35 cellular contexts compared by ENCODE assay signal in the genomic region with DNA sequence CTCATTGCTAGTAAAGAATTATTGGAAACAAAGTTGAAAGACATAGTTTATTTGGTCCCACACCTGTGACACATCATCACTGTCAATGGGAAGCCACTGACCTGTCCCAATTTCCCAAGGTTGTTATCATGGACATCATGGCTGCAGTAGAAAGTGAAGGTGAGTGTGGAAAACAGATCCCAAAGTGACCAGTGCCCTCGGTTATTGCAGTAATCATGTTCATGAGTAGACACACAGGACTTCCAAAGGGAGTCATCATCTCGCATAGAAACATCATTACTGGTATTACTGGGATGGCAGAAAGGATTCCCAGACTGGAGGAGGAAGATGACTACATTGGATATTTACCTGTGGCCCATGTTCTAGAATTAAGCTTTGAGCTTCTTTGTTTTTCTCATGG. TPM values are rescaled to one million over a fixed set of nuclear protein-coding genes. Genes with fewer than 3 reads are reported as not detected.
DNase-seq lines count a peak whose midpoint lies in the region; ATAC-seq, FAIRE-seq and TF ChIP-seq lines count a peak whose summit lies in the region.
"Had no signal": no experiment of that assay in that cellular context is flagged by ENCODE, and none has a peak within 500 bp of the region (broad histone marks: within the 10 kb centered on the region; RNA-seq: fewer than 3 reads in every experiment).

No MANE protein-coding gene starts in this region.

- no peaks in the 10 kb centered on the region for H3K9me3 ChIP-seq in HepG2 (ENCODE audit: low read length)
- H3K9me3 ChIP-seq in liver (ENCODE audit: control insufficient read depth in 4 of 4, low read length in 3 of 4), result no peaks in the 10 kb centered on the region
- no peaks in the 10 kb centered on the region for H3K9me3 ChIP-seq in thyroid gland
- H3K9me3 ChIP-seq: A549; BE2C; BLaER1; BLaER1 treated with 17β-estradiol and CSF1 and Interleukin-3, amounts not matched to agents 10 nM and 100 nM had no signal

- TF ChIP-seq EP300 in HepG2 (IDR thresholded peaks at IDR 0.05; ENCODE audit: low read depth in 2 of 2, low read length in 2 of 2) (no peak), HepG2 (CRISPR knock-in tag; IDR thresholded peaks at IDR 0.05; ENCODE audit: borderline replicate concordance) (no peak)

- intact Hi-C loops in HepG2 (cut with micrococcal nuclease; ENCODE audit: unreplicated experiment), result no loop called here
- intact Hi-C loops in left cardiac atrium (cut with DNase I), result no loop called here
- intact Hi-C loops in thyroid gland (cut with DNase I), result no loop called here

- H2AFZ ChIP-seq in HepG2 (ENCODE audit: low read length), result no peak overlapping the region

- no peak for TF ChIP-seq RAD21 in HepG2 (CRISPR knock-in tag; IDR thresholded peaks at IDR 0.05)
- TF ChIP-seq RAD21 in liver (IDR thresholded peaks at IDR 0.05), result no peak

- peaks cover 49 to 91% of the 10 kb centered on the region in 2 experiments for H3K36me3 ChIP-seq in HepG2 (replicated peaks in 1 of 2; ENCODE audit: control insufficient read depth in 1 of 2, insufficient read depth in 2 of 2, low read length in 2 of 2)
- H3K36me3 ChIP-seq in liver (ENCODE audit: control insufficient read depth in 4 of 4, insufficient read depth in 3 of 4, low read depth in 1 of 4, low read length in 3 of 4), result peaks cover 8 to 89% (median 75%) of the 10 kb centered on the region in 4 donors
- no peaks in the 10 kb centered on the region for H3K36me3 ChIP-seq in thyroid gland
- H3K36me3 ChIP-seq: BE2C; BLaER1; BLaER1 treated with 17β-estradiol and CSF1 and Interleukin-3, amounts not matched to agents 10 nM and 100 nM had no signal

- no TSS peak for BruUV-seq in HepG2 (replicated peaks; lab: Mats Ljungman, UMichigan)

- 88% methylated on average over 2 of the region's 2 CpGs for WGBS in HepG2 (ENCODE audit: low lambda C conversion rate)
- 74% methylated on average over 2 of the region's 2 CpGs for WGBS in liver
- WGBS in thyroid gland, 2 donors, result 95 to 98% methylated on average over 2 of the region's 2 CpGs

- H3K79me2 ChIP-seq in HepG2 (ENCODE audit: insufficient read depth, low read length), result no peaks in the 10 kb centered on the region

- FAIRE-seq in HepG2 (lab: Jason Lieb, UNC), result no peak
- FAIRE-seq: A204.1, A549, D721Med had no signal

- H3K27me3 ChIP-seq in HepG2 (ENCODE audit: control insufficient read depth in 1 of 2, insufficient read depth in 2 of 2, low read length in 2 of 2), result no peaks in the 10 kb centered on the region
- no peaks in the 10 kb centered on the region for H3K27me3 ChIP-seq in liver (ENCODE audit: control insufficient read depth in 4 of 4, insufficient read depth in 4 of 4, low read length in 3 of 4)
- H3K27me3 ChIP-seq in thyroid gland, result no peaks in the 10 kb centered on the region
- H3K27me3 ChIP-seq: BLaER1; BLaER1 treated with 17β-estradiol and CSF1 and Interleukin-3, amounts not matched to agents 10 nM and 100 nM had no signal

- in situ Hi-C loops in HepG2 (cut with HindIII; ENCODE audit: extremely low pct_ligation_motif_present, low pct_unique_long_range_greater_than_20kb), result no loop called here

- H3K27ac ChIP-seq in HepG2 (ENCODE audit: extremely low read length, insufficient read depth, low read length) (no peak overlapping the region), liver (ENCODE audit: low read depth in 1 of 2, low read length in 2 of 2) (no peak overlapping the region), thyroid gland (no peak overlapping the region)
- H3K27ac ChIP-seq: 22Rv1; A549; BLaER1; BLaER1 treated with 17β-estradiol and CSF1 and Interleukin-3, amounts not matched to agents 10 nM and 100 nM; C4-2B had no signal

- POLR2A ChIA-PET in HepG2 (lab: Yijun Ruan, JAX), result interaction anchor here (1.1 kb wide), 1 partner anchor 15 kb away, joined by 3 read pairs; a partner anchor contains a TSS

- TF ChIP-seq CTCF in HepG2 (CRISPR knock-in tag; IDR thresholded peaks at IDR 0.05) (no peak), liver (IDR thresholded peaks at IDR 0.05; ENCODE audit: low read depth, low read length, missing input control) (no peak), thyroid gland (IDR thresholded peaks at IDR 0.05) (no peak)

- TF ChIP-seq POLR2A in HepG2 (IDR thresholded peaks at IDR 0.05; ENCODE audit: insufficient read depth in 1 of 2, low read depth in 2 of 2, low read length in 2 of 2) (peak in 1 of 2 experiments; percentile 46; a peak in 1 of 4 replicates), thyroid gland (IDR thresholded peaks at IDR 0.05) (no peak)

- DNase-seq in left lobe of liver (ENCODE audit: low spot score) (no peak), HepG2 (ENCODE audit: low spot score) (no peak), left cardiac atrium (no peak), thyroid gland (no peak), cerebellum (ENCODE audit: low spot score) (no peak)
- DNase-seq: 8988T; ACHN; AML-193; BE2C; C1 segment of cervical spinal cord; Caco-2; Calu3; CD4-positive, alpha-beta memory T cell; CD4-positive, alpha-beta T cell; CD4-positive, CD25-positive, alpha-beta regulatory T cell; CD8-positive, alpha-beta memory T cell; CD8-positive, alpha-beta T cell; COR-L47; DMS 273 treated with DMSO at 0.1 percent for 48 hours; DMS153; DMS53; DMS79; DMS79 treated with DMSO at 0.1 percent for 48 hours; DND-41; EL had no signal

- no peak overlapping the region for H3K9ac ChIP-seq in HepG2 (ENCODE audit: insufficient read depth, low read depth, low read length)
- no peak overlapping the region for H3K9ac ChIP-seq in liver (ENCODE audit: low read depth in 1 of 2, low read length in 2 of 2)
- H3K9ac ChIP-seq: BLaER1; BLaER1 treated with 17β-estradiol and CSF1 and Interleukin-3, amounts not matched to agents 10 nM and 100 nM had no signal

- peaks cover 43% of the 10 kb centered on the region for H3K4me1 ChIP-seq in HepG2 (ENCODE audit: insufficient read depth, low read length)
- peaks cover 0 to 13% (median 2%) of the 10 kb centered on the region in 4 donors for H3K4me1 ChIP-seq in liver (ENCODE audit: control insufficient read depth in 4 of 4, insufficient read depth in 4 of 4, low read length in 3 of 4)
- no peaks in the 10 kb centered on the region for H3K4me1 ChIP-seq in thyroid gland
- H3K4me1 ChIP-seq: A549, BE2C, BLaER1, Caco-2 had no signal

- H4K20me1 ChIP-seq in HepG2 (ENCODE audit: insufficient read depth, low read length), result peaks cover 64% of the 10 kb centered on the region
- H4K20me1 ChIP-seq: BLaER1; BLaER1 treated with 17β-estradiol and CSF1 and Interleukin-3, amounts not matched to agents 10 nM and 100 nM had no signal

- H3K4me3 ChIP-seq in HepG2 (replicated peaks in 1 of 3; ENCODE audit: insufficient read depth in 1 of 3, low read depth in 2 of 3, low read length in 3 of 3) (no peak overlapping the region), liver (ENCODE audit: low read depth in 1 of 3, low read length in 3 of 3) (no peak overlapping the region), thyroid gland (replicated peaks in 1 of 3) (no peak overlapping the region)
- H3K4me3 ChIP-seq: A549; BLaER1; BLaER1 treated with 17β-estradiol and CSF1 and Interleukin-3, amounts not matched to agents 10 nM and 100 nM had no signal

- H3K4me2 ChIP-seq in HepG2 (ENCODE audit: low read depth, low read length), result no peak overlapping the region
- H3K4me2 ChIP-seq: A549; BLaER1; BLaER1 treated with 17β-estradiol and CSF1 and Interleukin-3, amounts not matched to agents 10 nM and 100 nM had no signal

- CTCF ChIA-PET in HepG2 (lab: Yijun Ruan, JAX; ENCODE audit: low intra/inter-chr PET ratio, low total read pairs), result no interaction called here

- ATAC-seq in left lobe of liver, result peak; percentile 1
- no peak for ATAC-seq in HepG2
- no peak for ATAC-seq in left cardiac atrium
- ATAC-seq: A549; CD8-positive, alpha-beta T cell had no signal

RNA-seq across cellular contexts. Expression of a gene that starts 14.7 kb away (rescaled TPM):
- total RNA-seq in left lobe of liver (25,131 TPM), HepG2 (2016; rRNA removed; fragmentation: Illumina TruSeq; extraction: Trizol) (4,983 and 10,074 TPM in 2 replicates), liver (1,000 to 10,000 TPM; 5,845 to 6,687 TPM), left cardiac atrium (100 to 1,000 TPM in 1 of 2 donors, 10 to 100 TPM in 1; 31.8 to 111 TPM), thyroid gland (1 to 10 TPM in 3 of 4 donors, under 1 TPM in 1; 0.15 to 4.2 (median 1.2) TPM), cerebellum (10.2 TPM)
- total RNA-seq in HepG2 (2016; cell fraction: cytosol; rRNA removed; fragmentation: Illumina TruSeq; extraction: Trizol; ENCODE audit: low read depth), result 443 and 484 TPM in 2 replicates
- 4,851 and 10,104 TPM in 2 replicates for total RNA-seq in HepG2 (2016; cell fraction: insoluble cytoplasmic fraction; rRNA removed; fragmentation: Illumina TruSeq; extraction: Trizol)
- 957 and 1,048 TPM in 2 replicates for total RNA-seq in HepG2 (2016; cell fraction: membrane; rRNA removed; fragmentation: Illumina TruSeq; extraction: Trizol)
- total RNA-seq in HepG2 (2016; cell fraction: nucleus; rRNA removed; fragmentation: Illumina TruSeq; extraction: Trizol), result 7,106 and 8,454 TPM in 2 replicates
- polyA plus RNA-seq in HepG2 (2011; rRNA removed) (11,821 and 17,414 TPM in 2 replicates), liver (1,000 to 10,000 TPM; 5,045 to 9,659 TPM)
- polyA plus RNA-seq in HepG2 (2011; cell fraction: cytosol; rRNA removed), result 11,091 and 16,564 TPM in 2 replicates
- 7,213 and 10,181 TPM in 2 replicates for polyA plus RNA-seq in HepG2 (2011; cell fraction: nucleus; rRNA removed)
- 17,461 and 22,113 TPM in 2 replicates for polyA plus RNA-seq in HepG2 (2012)
- 537 and 560 TPM in 2 replicates for polyA plus RNA-seq in HepG2 (2016; cell fraction: cytosol; fragmentation: Illumina TruSeq; extraction: Trizol; ENCODE audit: low read depth)
- 3,671 and 3,676 TPM in 2 replicates for polyA plus RNA-seq in HepG2 (2016; cell fraction: insoluble cytoplasmic fraction; fragmentation: Illumina TruSeq; extraction: Trizol; ENCODE audit: low read depth)
- 614 and 667 TPM in 2 replicates for polyA plus RNA-seq in HepG2 (2016; cell fraction: membrane; fragmentation: Illumina TruSeq; extraction: Trizol; ENCODE audit: low read depth)
- polyA plus RNA-seq in HepG2 (2016; cell fraction: nucleus; fragmentation: Illumina TruSeq; extraction: Trizol; ENCODE audit: insufficient read depth, low read depth), result 7,882 and 8,251 TPM in 2 replicates
- 3.7 and 10,022 TPM in 2 replicates for polyA minus RNA-seq in HepG2 (2011; rRNA and poly(A)+ RNA removed; ENCODE audit: low replicate concordance)
- 4,700 and 8,142 TPM in 2 replicates for polyA minus RNA-seq in HepG2 (2011; cell fraction: cytosol; rRNA and poly(A)+ RNA removed)
- 3,076 and 4,905 TPM in 2 replicates for polyA minus RNA-seq in HepG2 (2011; cell fraction: nucleus; rRNA and poly(A)+ RNA removed)
- total RNA-seq: Daoy had no signal
- polyA plus RNA-seq: CD14-positive monocyte; CD4-positive, alpha-beta memory T cell; CD4-positive, CD25-positive, alpha-beta regulatory T cell; CD8-positive, alpha-beta memory T cell had no signal

RNA-seq across cellular contexts. Expression of a gene that starts 44.7 kb away (rescaled TPM):
- 73.3 TPM for total RNA-seq in left lobe of liver
- total RNA-seq in HepG2 (2016; rRNA removed; fragmentation: Illumina TruSeq; extraction: Trizol), result 60.7 and 111 TPM in 2 replicates
- 13.8 TPM in 2 replicates for total RNA-seq in HepG2 (2016; cell fraction: cytosol; rRNA removed; fragmentation: Illumina TruSeq; extraction: Trizol; ENCODE audit: low read depth)
- 69.0 and 109 TPM in 2 replicates for total RNA-seq in HepG2 (2016; cell fraction: insoluble cytoplasmic fraction; rRNA removed; fragmentation: Illumina TruSeq; extraction: Trizol)
- 24.3 and 25.9 TPM in 2 replicates for total RNA-seq in HepG2 (2016; cell fraction: membrane; rRNA removed; fragmentation: Illumina TruSeq; extraction: Trizol)
- 90.1 and 90.9 TPM in 2 replicates for total RNA-seq in HepG2 (2016; cell fraction: nucleus; rRNA removed; fragmentation: Illumina TruSeq; extraction: Trizol)
- 41.0 and 41.5 TPM in 2 replicates for polyA plus RNA-seq in HepG2 (2011; rRNA removed)
- polyA plus RNA-seq in HepG2 (2011; cell fraction: cytosol; rRNA removed), result 39.0 and 39.5 TPM in 2 replicates
- polyA plus RNA-seq in HepG2 (2011; cell fraction: nucleus; rRNA removed), result 22.7 and 31.2 TPM in 2 replicates
- polyA plus RNA-seq in HepG2 (2012), result 41.6 and 50.2 TPM in 2 replicates
- polyA plus RNA-seq in HepG2 (2016; cell fraction: cytosol; fragmentation: Illumina TruSeq; extraction: Trizol; ENCODE audit: low read depth), result 13.4 and 13.9 TPM in 2 replicates
- polyA plus RNA-seq in HepG2 (2016; cell fraction: insoluble cytoplasmic fraction; fragmentation: Illumina TruSeq; extraction: Trizol; ENCODE audit: low read depth), result 53.6 and 54.8 TPM in 2 replicates
- 13.7 and 13.9 TPM in 2 replicates for polyA plus RNA-seq in HepG2 (2016; cell fraction: membrane; fragmentation: Illumina TruSeq; extraction: Trizol; ENCODE audit: low read depth)
- 105 and 106 TPM in 2 replicates for polyA plus RNA-seq in HepG2 (2016; cell fraction: nucleus; fragmentation: Illumina TruSeq; extraction: Trizol; ENCODE audit: insufficient read depth, low read depth)
- 50.3 and 91.3 TPM in 2 replicates for polyA minus RNA-seq in HepG2 (2011; rRNA and poly(A)+ RNA removed; ENCODE audit: low replicate concordance)
- 52.6 and 69.3 TPM in 2 replicates for polyA minus RNA-seq in HepG2 (2011; cell fraction: cytosol; rRNA and poly(A)+ RNA removed)
- polyA minus RNA-seq in HepG2 (2011; cell fraction: nucleus; rRNA and poly(A)+ RNA removed), result 42.2 and 44.8 TPM in 2 replicates
- total RNA-seq in liver, result 10 to 100 TPM; 34.7 to 97.6 TPM
- polyA plus RNA-seq in liver, result 10 to 100 TPM; 76.0 to 77.8 TPM
- 10 to 100 TPM; 36.8 to 51.8 TPM for total RNA-seq in left cardiac atrium
- total RNA-seq in thyroid gland, result 10 to 100 TPM; 26.9 to 55.9 (median 45.2) TPM
- total RNA-seq in cerebellum, result 21.1 TPM
